13 cellular contexts compared by ENCODE assay signal in the genomic region with DNA sequence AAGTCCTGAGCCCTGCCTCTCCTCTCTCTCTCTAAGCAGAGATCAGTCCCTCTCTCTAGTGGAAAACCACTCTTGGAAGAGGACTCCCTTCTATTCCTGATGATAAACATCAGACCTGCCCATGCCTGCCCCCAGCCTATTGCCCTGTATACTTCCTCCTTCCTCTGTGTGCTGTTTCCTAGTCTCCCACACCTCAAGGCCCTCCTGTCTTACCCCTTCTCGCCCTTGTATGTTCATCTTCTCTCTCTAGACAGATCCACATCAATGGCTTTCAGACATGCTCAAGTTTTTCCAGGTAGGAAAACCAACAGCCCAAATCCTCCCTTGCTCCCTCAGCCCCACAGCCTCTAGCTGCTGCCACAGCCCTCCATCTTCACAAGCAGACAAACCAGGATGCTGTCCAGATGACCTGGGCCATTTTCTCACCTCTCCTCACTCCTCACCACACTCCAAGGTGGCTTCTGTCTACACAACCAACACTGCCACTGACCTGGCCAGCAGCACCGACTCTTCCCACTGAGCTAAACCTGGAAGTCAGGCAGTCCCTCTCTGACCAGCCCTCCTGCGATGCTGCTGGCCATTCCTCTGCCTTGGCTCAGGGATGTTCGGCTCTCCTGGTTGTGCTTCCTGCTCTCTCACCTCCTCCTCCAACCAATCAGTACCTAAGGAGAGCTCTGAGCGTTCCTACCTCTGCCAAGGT. TPM values are rescaled to one million over a fixed set of nuclear protein-coding genes. Genes with fewer than 3 reads are reported as not detected.
DNase-seq lines count a peak whose midpoint lies in the region; ATAC-seq and TF ChIP-seq lines count a peak whose summit lies in the region.
"Had no signal": no experiment of that assay in that cellular context is flagged by ENCODE, and none has a peak within 500 bp of the region (broad histone marks: within the 10 kb centered on the region; RNA-seq: fewer than 3 reads in every experiment).

No MANE protein-coding gene starts in this region.

- H3K4me1 Mint-ChIP-seq in activated CD4-positive, alpha-beta T cell treated with anti-CD3 and anti-CD28 coated beads for 36 hours = peaks cover 12% of the 10 kb centered on the region
- H3K4me1 Mint-ChIP-seq in WTC11 = no peaks in the 10 kb centered on the region

- no peaks in the 10 kb centered on the region for H3K27me3 Mint-ChIP-seq in activated CD4-positive, alpha-beta T cell treated with anti-CD3 and anti-CD28 coated beads for 36 hours
- no peaks in the 10 kb centered on the region for H3K27me3 Mint-ChIP-seq in WTC11 (ENCODE audit: low read depth)

- no peak for ATAC-seq in activated CD4-positive, alpha-beta T cell treated with anti-CD3 and anti-CD28 coated beads for 36 hours
- ATAC-seq in WTC11 (no peak), esophagus mucosa (peak; percentile 53), sciatic nerve (no peak)
- ATAC-seq: GM12878, SK-N-SH treated with all-trans-retinoic acid at 6 μM for 48 hours had no signal

- no peak overlapping the region for H3K4me3 Mint-ChIP-seq in activated CD4-positive, alpha-beta T cell treated with anti-CD3 and anti-CD28 coated beads for 36 hours
- H3K4me3 Mint-ChIP-seq in WTC11 = no peak overlapping the region

- POLR2A ChIA-PET in activated CD4-positive, alpha-beta T cell treated with anti-CD3 and anti-CD28 coated beads for 36 hours (lab: Charles Lee) = interaction anchor here (1.2 kb wide), 1 partner anchor 32 kb away, joined by 3 read pairs; no protein-coding TSS in a partner anchor
- POLR2A ChIA-PET in WTC11 (lab: Charles Lee) = no interaction called here

- CTCF ChIA-PET in activated CD4-positive, alpha-beta T cell treated with anti-CD3 and anti-CD28 coated beads for 36 hours (lab: Charles Lee) = no interaction called here
- CTCF ChIA-PET in WTC11 (lab: Charles Lee) = no interaction called here

- intact Hi-C loops in activated CD4-positive, alpha-beta T cell treated with anti-CD3 and anti-CD28 coated beads for 36 hours (cut with DNase I, micrococcal nuclease) = no loop called here
- intact Hi-C loops in sciatic nerve (cut with DNase I) = no loop called here

- no peak for DNase-seq in activated CD4-positive, alpha-beta T cell treated with anti-CD3 and anti-CD28 coated beads for 36 hours
- no peak for DNase-seq in activated CD4-positive, alpha-beta T cell treated with anti-CD3 and anti-CD28 coated beads for 48 hours
- DNase-seq in WTC11 (ENCODE audit: low spot score) (no peak), sciatic nerve (ENCODE audit: low spot score) (peak; percentile 33), amygdala (lab: John Stamatoyannopoulos, UW) (no peak), activated gamma-delta T cell treated with Interleukin-2 at 50 U/mL for 16 hours (no peak), hypothalamus (lab: John Stamatoyannopoulos, UW) (no peak)
- DNase-seq: NCI-H187, PC-9, trophoblast cell had no signal

- no peak for TF ChIP-seq CTCF in WTC11 (IDR thresholded peaks at IDR 0.05)

- no peaks in the 10 kb centered on the region for H3K9me3 Mint-ChIP-seq in activated CD4-positive, alpha-beta T cell treated with anti-CD3 and anti-CD28 coated beads for 36 hours (ENCODE audit: low read depth)
- no peaks in the 10 kb centered on the region for H3K9me3 Mint-ChIP-seq in WTC11

- peak overlapping the region; percentile 81 for H3K27ac Mint-ChIP-seq in activated CD4-positive, alpha-beta T cell treated with anti-CD3 and anti-CD28 coated beads for 36 hours
- H3K27ac Mint-ChIP-seq in WTC11 = peak overlapping the region; percentile 7

- H3K36me3 Mint-ChIP-seq in activated CD4-positive, alpha-beta T cell treated with anti-CD3 and anti-CD28 coated beads for 36 hours (ENCODE audit: low read depth) = peaks cover 61% of the 10 kb centered on the region
- H3K36me3 Mint-ChIP-seq in WTC11 = peaks cover 67% of the 10 kb centered on the region

TF ChIP-seq in WTC11, 78 proteins besides CTCF, POLR2A, EP300 and RAD21:
- TF ChIP-seq, protein P1, sequence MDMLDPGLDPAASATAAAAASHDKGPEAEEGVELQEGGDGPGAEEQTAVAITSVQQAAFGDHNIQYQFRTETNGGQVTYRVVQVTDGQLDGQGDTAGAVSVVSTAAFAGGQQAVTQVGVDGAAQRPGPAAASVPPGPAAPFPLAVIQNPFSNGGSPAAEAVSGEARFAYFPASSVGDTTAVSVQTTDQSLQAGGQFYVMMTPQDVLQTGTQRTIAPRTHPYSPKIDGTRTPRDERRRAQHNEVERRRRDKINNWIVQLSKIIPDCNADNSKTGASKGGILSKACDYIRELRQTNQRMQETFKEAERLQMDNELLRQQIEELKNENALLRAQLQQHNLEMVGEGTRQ (CRISPR knock-in tag; IDR thresholded peaks at IDR 0.05) = no peak
- TF ChIP-seq, protein P2, sequence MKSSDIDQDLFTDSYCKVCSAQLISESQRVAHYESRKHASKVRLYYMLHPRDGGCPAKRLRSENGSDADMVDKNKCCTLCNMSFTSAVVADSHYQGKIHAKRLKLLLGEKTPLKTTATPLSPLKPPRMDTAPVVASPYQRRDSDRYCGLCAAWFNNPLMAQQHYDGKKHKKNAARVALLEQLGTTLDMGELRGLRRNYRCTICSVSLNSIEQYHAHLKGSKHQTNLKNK (CRISPR knock-in tag; IDR thresholded peaks at IDR 0.05) = no peak
- no peak for TF ChIP-seq ZNF671 (CRISPR knock-in tag; IDR thresholded peaks at IDR 0.05)
- no peak for TF ChIP-seq FOXJ3 (CRISPR knock-in tag; IDR thresholded peaks at IDR 0.05; ENCODE audit: borderline replicate concordance)
- no peak for TF ChIP-seq SOX15 (CRISPR knock-in tag; IDR thresholded peaks at IDR 0.05)
- TF ChIP-seq ETV6 (CRISPR knock-in tag; IDR thresholded peaks at IDR 0.05) = no peak
TF ChIP-seq in WTC11: peak in this region for 0.

RNA-seq across cellular contexts. Expression of a gene that starts 36.3 kb away (rescaled TPM):
- total RNA-seq in activated CD4-positive, alpha-beta T cell treated with anti-CD3 and anti-CD28 coated beads for 36 hours = 10 to 100 TPM; 50.2 to 72.5 TPM
- total RNA-seq in WTC11 (2021) = 26.2 to 31.9 TPM (median 28.5 TPM) in 3 replicates
- total RNA-seq in esophagus mucosa = 32.4 TPM
- 138 TPM for total RNA-seq in sciatic nerve

RNA-seq across cellular contexts. Expression of a gene that starts 43.4 kb away (rescaled TPM):
- 100 to 1,000 TPM; 107 to 117 TPM for total RNA-seq in activated CD4-positive, alpha-beta T cell treated with anti-CD3 and anti-CD28 coated beads for 36 hours
- total RNA-seq in WTC11 (2021) (38.4 to 43.5 TPM (median 39.4 TPM) in 3 replicates), esophagus mucosa (42.0 TPM), sciatic nerve (42.9 TPM)
